In the genomic region with DNA sequence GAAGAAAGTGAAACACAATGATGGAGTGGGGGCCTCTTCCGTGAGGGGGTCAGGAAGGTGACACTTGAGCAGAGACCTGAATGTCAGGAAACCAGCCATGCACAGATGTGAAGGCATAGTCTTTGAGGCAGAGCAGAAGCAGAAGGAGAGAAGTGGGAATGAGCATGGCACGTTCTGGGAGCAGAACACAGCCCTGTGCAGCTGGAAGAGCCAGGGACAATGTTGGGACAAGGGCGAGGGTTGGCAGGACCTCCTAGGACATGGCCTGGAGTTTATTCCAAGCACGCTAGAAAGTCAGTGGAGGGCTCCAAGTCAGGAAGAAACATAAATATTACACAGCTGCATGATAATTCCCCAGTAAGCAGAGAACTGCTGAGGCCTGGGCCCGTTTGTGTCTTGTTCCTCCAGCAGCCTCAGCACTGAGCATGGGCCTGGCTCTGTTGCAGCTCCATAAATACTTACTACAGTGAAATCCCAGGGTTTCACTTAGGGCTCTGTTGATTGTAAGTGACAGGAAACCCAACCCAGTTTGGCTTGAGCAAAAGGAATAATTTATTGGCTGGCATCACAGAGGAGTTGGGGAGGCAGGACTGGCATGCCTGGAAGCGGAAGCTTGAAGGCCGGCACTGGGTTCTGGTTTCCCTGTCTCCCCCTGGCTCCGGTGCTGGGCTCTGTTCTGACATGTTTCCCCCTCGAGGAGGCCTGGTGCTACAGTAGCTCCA, we compare ENCODE assay signal across 10 cellular contexts.
DNase-seq lines count a peak whose midpoint lies in the region; ATAC-seq and TF ChIP-seq lines count a peak whose summit lies in the region.
"Had no signal": no experiment of that assay in that cellular context is flagged by ENCODE, and none has a peak within 500 bp of the region (broad histone marks: within the 10 kb centered on the region; RNA-seq: fewer than 3 reads in every experiment).

No MANE protein-coding gene starts in this region.

- no peak overlapping the region for H3K4me3 ChIP-seq in esophagus muscularis mucosa
- H3K4me3 ChIP-seq in tibial artery = no peak overlapping the region

- H3K27ac Mint-ChIP-seq in activated CD4-positive, alpha-beta T cell treated with anti-CD3 and anti-CD28 coated beads, Interleukin-2, amount 10 ng/mL, durations not matched to agents 7 days and 5 days = peak overlapping the region; percentile 54
- H3K27ac Mint-ChIP-seq in activated CD4-positive, alpha-beta T cell treated with anti-CD3 and anti-CD28 coated beads for 36 hours = no peak overlapping the region
- peak overlapping the region; percentile 12 to 96 (median 77) for H3K27ac Mint-ChIP-seq in naive thymus-derived CD8-positive, alpha-beta T cell

- TF ChIP-seq EP300 in esophagus muscularis mucosa (IDR thresholded peaks at IDR 0.05) = no peak

- 71% methylated on average over 9 of the region's 9 CpGs for WGBS in esophagus muscularis mucosa

- peak overlapping the region; percentile 34 to 70 (median 55) for H3K27ac ChIP-seq in esophagus muscularis mucosa (replicated peaks in 1 of 4)
- peak overlapping the region; percentile 49 to 59 for H3K27ac ChIP-seq in tibial artery

- TF ChIP-seq CTCF in esophagus muscularis mucosa (IDR thresholded peaks at IDR 0.05) (no peak), tibial artery (IDR thresholded peaks at IDR 0.05) (no peak)

- no peak for DNase-seq in activated CD4-positive, alpha-beta T cell treated with anti-CD3 and anti-CD28 coated beads, Interleukin-2, amount 10 ng/mL, durations not matched to agents 7 days and 5 days
- no peak for DNase-seq in activated CD4-positive, alpha-beta T cell treated with anti-CD3 and anti-CD28 coated beads for 36 hours
- DNase-seq in esophagus muscularis mucosa (ENCODE audit: extremely low spot score) = no peak
- DNase-seq in naive thymus-derived CD8-positive, alpha-beta T cell = no peak
- DNase-seq in tibial artery = peak; percentile 59 to 68
- no peak for DNase-seq in kidney glomerular epithelial cell (lab: John Stamatoyannopoulos, UW)
- DNase-seq: HCEC 1CT; stimulated activated naive CD8-positive, alpha-beta T cell treated with anti-CD3 and anti-CD28 coated beads, Interleukin-15, amount 100 ng/mL, for 72 hours had no signal

- CTCF ChIA-PET in activated CD4-positive, alpha-beta T cell treated with anti-CD3 and anti-CD28 coated beads, Interleukin-2, amount 10 ng/mL, durations not matched to agents 7 days and 5 days (lab: Charles Lee) = interaction anchor here (0.7 kb wide), 1 partner anchor 647 kb away, joined by 3 read pairs; no protein-coding TSS in a partner anchor
- CTCF ChIA-PET in activated CD4-positive, alpha-beta T cell treated with anti-CD3 and anti-CD28 coated beads for 36 hours (lab: Charles Lee) = interaction anchor here (0.6 kb wide), 2 partner anchors 546 to 1718 kb away, joined by 3 to 4 read pairs; no protein-coding TSS in a partner anchor

- no peak for TF ChIP-seq POLR2A in esophagus muscularis mucosa (IDR thresholded peaks at IDR 0.05; ENCODE audit: low read depth)

- H3K9me3 ChIP-seq in esophagus muscularis mucosa (no peaks in the 10 kb centered on the region), tibial artery (no peaks in the 10 kb centered on the region)

- H3K4me3 Mint-ChIP-seq in activated CD4-positive, alpha-beta T cell treated with anti-CD3 and anti-CD28 coated beads, Interleukin-2, amount 10 ng/mL, durations not matched to agents 7 days and 5 days = no peak overlapping the region
- no peak overlapping the region for H3K4me3 Mint-ChIP-seq in activated CD4-positive, alpha-beta T cell treated with anti-CD3 and anti-CD28 coated beads for 36 hours
- H3K4me3 Mint-ChIP-seq in naive thymus-derived CD8-positive, alpha-beta T cell = peak overlapping the region in 4 of 10 donors; percentile 8 to 61 (median 44)
- H3K4me3 Mint-ChIP-seq: stimulated activated naive CD8-positive, alpha-beta T cell treated with anti-CD3 and anti-CD28 coated beads, Interleukin-15, amount 100 ng/mL, for 72 hours had no signal

- no peaks in the 10 kb centered on the region for H3K9me3 Mint-ChIP-seq in activated CD4-positive, alpha-beta T cell treated with anti-CD3 and anti-CD28 coated beads, Interleukin-2, amount 10 ng/mL, durations not matched to agents 7 days and 5 days
- no peaks in the 10 kb centered on the region for H3K9me3 Mint-ChIP-seq in activated CD4-positive, alpha-beta T cell treated with anti-CD3 and anti-CD28 coated beads for 36 hours (ENCODE audit: low read depth)
- no peaks in the 10 kb centered on the region for H3K9me3 Mint-ChIP-seq in naive thymus-derived CD8-positive, alpha-beta T cell
- H3K9me3 Mint-ChIP-seq: stimulated activated naive CD8-positive, alpha-beta T cell treated with anti-CD3 and anti-CD28 coated beads, Interleukin-15, amount 100 ng/mL, for 72 hours had no signal

- intact Hi-C loops in activated CD4-positive, alpha-beta T cell treated with anti-CD3 and anti-CD28 coated beads for 36 hours (cut with DNase I, micrococcal nuclease) = loop anchor here in 1 of 2 experiments (10.0 kb wide), 1 partner anchor 758 kb away; no protein-coding TSS in a partner anchor
- intact Hi-C loops in esophagus muscularis mucosa (cut with DNase I) (no loop called here), tibial artery (cut with DNase I; ENCODE audit: low total_unique reads) (no loop called here)

- no peak for ATAC-seq in activated CD4-positive, alpha-beta T cell treated with anti-CD3 and anti-CD28 coated beads for 36 hours
- ATAC-seq in naive thymus-derived CD8-positive, alpha-beta T cell = no peak
- ATAC-seq in GM18511 (IDR thresholded peaks at IDR 0.05; ENCODE audit: unreplicated experiment) = no peak
- ATAC-seq in HG03135 (IDR thresholded peaks at IDR 0.05; ENCODE audit: unreplicated experiment) = no peak
- ATAC-seq: stimulated activated naive CD8-positive, alpha-beta T cell treated with anti-CD3 and anti-CD28 coated beads, Interleukin-15, amount 100 ng/mL, for 72 hours had no signal

- POLR2A ChIA-PET in activated CD4-positive, alpha-beta T cell treated with anti-CD3 and anti-CD28 coated beads, Interleukin-2, amount 10 ng/mL, durations not matched to agents 7 days and 5 days (lab: Charles Lee) = no interaction called here
- POLR2A ChIA-PET in activated CD4-positive, alpha-beta T cell treated with anti-CD3 and anti-CD28 coated beads for 36 hours (lab: Charles Lee) = no interaction called here
- POLR2A ChIA-PET in naive thymus-derived CD8-positive, alpha-beta T cell (lab: Charles Lee) = interaction anchor here (0.5 to 1.7 kb wide), 2 partner anchors 67 to 77 kb away, joined by 4 read pairs; partner anchors contain the start of gene MVB12B

- peaks cover 63% of the 10 kb centered on the region for H3K4me1 Mint-ChIP-seq in activated CD4-positive, alpha-beta T cell treated with anti-CD3 and anti-CD28 coated beads, Interleukin-2, amount 10 ng/mL, durations not matched to agents 7 days and 5 days
- peaks cover 31% of the 10 kb centered on the region for H3K4me1 Mint-ChIP-seq in activated CD4-positive, alpha-beta T cell treated with anti-CD3 and anti-CD28 coated beads for 36 hours
- peaks cover 35 to 55% (median 51%) of the 10 kb centered on the region in 4 donors for H3K4me1 Mint-ChIP-seq in naive thymus-derived CD8-positive, alpha-beta T cell

- H3K36me3 ChIP-seq in esophagus muscularis mucosa (peaks cover 6 to 67% (median 44%) of the 10 kb centered on the region in 4 donors), tibial artery (peaks cover 5 to 27% (median 13%) of the 10 kb centered on the region in 3 donors)

- H3K27me3 ChIP-seq in esophagus muscularis mucosa = no peaks in the 10 kb centered on the region
- H3K27me3 ChIP-seq in tibial artery = no peaks in the 10 kb centered on the region

- peaks cover 16 to 46% (median 34%) of the 10 kb centered on the region in 4 donors for H3K4me1 ChIP-seq in esophagus muscularis mucosa
- peaks cover 0 to 21% (median 11%) of the 10 kb centered on the region in 4 donors for H3K4me1 ChIP-seq in tibial artery

- no peaks in the 10 kb centered on the region for H3K27me3 Mint-ChIP-seq in activated CD4-positive, alpha-beta T cell treated with anti-CD3 and anti-CD28 coated beads, Interleukin-2, amount 10 ng/mL, durations not matched to agents 7 days and 5 days
- H3K27me3 Mint-ChIP-seq in activated CD4-positive, alpha-beta T cell treated with anti-CD3 and anti-CD28 coated beads for 36 hours = no peaks in the 10 kb centered on the region
- no peaks in the 10 kb centered on the region for H3K27me3 Mint-ChIP-seq in naive thymus-derived CD8-positive, alpha-beta T cell
- H3K27me3 Mint-ChIP-seq: stimulated activated naive CD8-positive, alpha-beta T cell treated with anti-CD3 and anti-CD28 coated beads, Interleukin-15, amount 100 ng/mL, for 72 hours had no signal

- peaks cover 8% of the 10 kb centered on the region for H3K36me3 Mint-ChIP-seq in activated CD4-positive, alpha-beta T cell treated with anti-CD3 and anti-CD28 coated beads, Interleukin-2, amount 10 ng/mL, durations not matched to agents 7 days and 5 days (ENCODE audit: low read depth)
- peaks cover 4% of the 10 kb centered on the region for H3K36me3 Mint-ChIP-seq in activated CD4-positive, alpha-beta T cell treated with anti-CD3 and anti-CD28 coated beads for 36 hours (ENCODE audit: low read depth)
- peaks cover 0 to 64% (median 7%) of the 10 kb centered on the region in 3 donors for H3K36me3 Mint-ChIP-seq in naive thymus-derived CD8-positive, alpha-beta T cell

Comparison
In these comparisons a context has a peak if more than half of its experiments do, and no peak if none do; other contexts are left out.
1. DNase-seq: peak in tibial artery (2 of 2); none in activated CD4-positive, alpha-beta T cell treated with anti-CD3 and anti-CD28 coated beads, Interleukin-2, amount 10 ng/mL, durations not matched to agents 7 days and 5 days (single experiment), activated CD4-positive, alpha-beta T cell treated with anti-CD3 and anti-CD28 coated beads for 36 hours (single experiment), esophagus muscularis mucosa (single experiment), naive thymus-derived CD8-positive, alpha-beta T cell (0 of 10) and kidney glomerular epithelial cell (single experiment).